Comparison of ENCODE assay signal across 8 cellular contexts in the genomic region with DNA sequence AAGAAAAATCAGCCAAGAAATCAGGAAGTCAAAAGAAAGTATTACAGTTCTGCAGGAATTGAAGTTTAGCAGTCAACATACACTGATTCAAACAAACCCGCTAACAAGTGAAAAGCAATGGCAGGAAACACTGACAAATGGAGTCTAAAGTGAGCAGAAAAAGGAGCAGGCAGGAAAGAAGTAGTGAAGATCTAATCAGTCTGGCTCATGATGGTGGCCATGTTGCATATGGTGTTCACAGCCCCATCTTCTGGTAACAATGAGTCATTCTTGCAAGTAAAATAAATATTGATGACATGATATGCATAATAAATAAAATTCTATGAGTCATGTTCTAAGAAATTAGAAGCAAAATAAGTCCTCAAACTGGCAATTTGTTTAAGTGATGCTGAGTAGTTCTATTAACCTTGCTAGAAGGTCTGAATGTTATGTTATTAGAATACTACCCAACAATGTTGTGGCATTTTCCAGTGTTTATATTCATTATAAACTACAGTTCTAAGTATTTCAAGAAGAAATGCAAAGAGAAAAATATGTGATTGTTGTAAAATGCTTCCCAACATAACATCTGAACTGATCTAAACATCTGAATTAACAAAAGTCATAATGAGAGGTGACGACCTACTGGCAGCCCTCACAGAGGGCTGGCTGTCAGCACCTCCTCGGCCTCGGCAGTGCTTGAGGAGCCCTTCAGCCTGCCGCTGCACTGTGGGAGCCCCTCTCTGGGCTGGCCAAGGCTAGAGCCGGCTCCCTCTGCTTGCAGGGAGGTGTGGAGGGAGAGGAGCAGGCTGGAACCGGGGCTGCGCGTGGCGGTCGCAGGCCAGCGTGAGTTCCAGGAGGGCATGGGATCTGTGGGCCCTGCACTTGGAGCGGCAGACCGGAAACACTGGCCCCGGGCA. TPM values are rescaled to one million over a fixed set of nuclear protein-coding genes. Genes with fewer than 3 reads are reported as not detected.
DNase-seq lines count a peak whose midpoint lies in the region; ATAC-seq and TF ChIP-seq lines count a peak whose summit lies in the region.
"Had no signal": no experiment of that assay in that cellular context is flagged by ENCODE, and none has a peak within 500 bp of the region (broad histone marks: within the 10 kb centered on the region; RNA-seq: fewer than 3 reads in every experiment).

No MANE protein-coding gene starts in this region.

- peaks cover 12% of the 10 kb centered on the region for H3K4me1 Mint-ChIP-seq in CD4-positive, alpha-beta T cell (ENCODE audit: low read depth)
- peaks cover 42% of the 10 kb centered on the region for H3K4me1 Mint-ChIP-seq in HFFc6 (ENCODE audit: low read depth)

- H3K4me3 ChIP-seq in adipocyte (ENCODE audit: low read length) = no peak overlapping the region

- H3K27ac ChIP-seq in CD4-positive, alpha-beta T cell (ENCODE audit: low read depth, low read length) = no peak overlapping the region
- no peak overlapping the region for H3K27ac ChIP-seq in substantia nigra (ENCODE audit: low read depth, low read length, poor library complexity, severe bottlenecking)

- intact Hi-C loops in CD4-positive, alpha-beta T cell (cut with DNase I, micrococcal nuclease) = loop anchor here in 1 of 2 experiments (10.0 kb wide), 1 partner anchor 633 kb away; a partner anchor contains a TSS

- TF ChIP-seq CTCF in CD4-positive, alpha-beta T cell (IDR thresholded peaks at IDR 0.05) = no peak
- peak; percentile 38; the same call in 1 of the 2 replicates for TF ChIP-seq CTCF in HFFc6 (IDR thresholded peaks at IDR 0.05)

- no peaks in the 10 kb centered on the region for H3K36me3 ChIP-seq in adipocyte (ENCODE audit: control insufficient read depth, insufficient read depth, low read length, severe bottlenecking)

- H3K9ac ChIP-seq in adipocyte (ENCODE audit: low read length) = no peak overlapping the region

- H3K27me3 ChIP-seq in CD4-positive, alpha-beta T cell (ENCODE audit: control insufficient read depth, insufficient read depth, low read length) = peaks cover 8% of the 10 kb centered on the region
- no peaks in the 10 kb centered on the region for H3K27me3 ChIP-seq in adipocyte (replicated peaks; ENCODE audit: control insufficient read depth, insufficient read depth, low read length)

- peak; percentile 47 for ATAC-seq in CD4-positive, alpha-beta T cell (ENCODE audit: poor library complexity)
- ATAC-seq: naive thymus-derived CD4-positive, alpha-beta T cell had no signal

- POLR2A ChIA-PET in CD4-positive, alpha-beta T cell (lab: Charles Lee) = interaction anchor here (1.2 kb wide), 1 partner anchor 353 kb away, joined by 3 read pairs; no protein-coding TSS in a partner anchor

- H3K4me1 ChIP-seq in adipocyte (ENCODE audit: control insufficient read depth, insufficient read depth, low read length) = peaks cover 12% of the 10 kb centered on the region

- CTCF ChIA-PET in CD4-positive, alpha-beta T cell (lab: Charles Lee) = no interaction called here

- DNase-seq in CD4-positive, alpha-beta T cell = no peak
- peak; percentile 79 for DNase-seq in HFFc6
- DNase-seq in adipocyte (ENCODE audit: low read depth) = peak; percentile 48
- peak; percentile 85 for DNase-seq in iris pigment epithelial cell (ENCODE audit: low read depth)
- no peak for DNase-seq in substantia nigra (lab: John Stamatoyannopoulos, UW)
- no peak for DNase-seq in mesenteric fat pad (ENCODE audit: low spot score)
- DNase-seq in COLO668 (lab: John Stamatoyannopoulos, UW; ENCODE audit: unreplicated experiment) = no peak

- H3K9me3 Mint-ChIP-seq in CD4-positive, alpha-beta T cell = no peaks in the 10 kb centered on the region
- no peaks in the 10 kb centered on the region for H3K9me3 Mint-ChIP-seq in HFFc6
- H3K9me3 Mint-ChIP-seq: naive thymus-derived CD4-positive, alpha-beta T cell had no signal

- H3K27ac Mint-ChIP-seq in CD4-positive, alpha-beta T cell = no peak overlapping the region
- H3K27ac Mint-ChIP-seq in HFFc6 = peak overlapping the region; percentile 60

- no peaks in the 10 kb centered on the region for H3K27me3 Mint-ChIP-seq in CD4-positive, alpha-beta T cell
- peaks cover 2% of the 10 kb centered on the region; the same call in 1 of the 2 replicates for H3K27me3 Mint-ChIP-seq in HFFc6 (ENCODE audit: insufficient read depth)

- no peaks in the 10 kb centered on the region for H3K36me3 Mint-ChIP-seq in CD4-positive, alpha-beta T cell (ENCODE audit: low read depth)
- no peaks in the 10 kb centered on the region; the same call in 1 of the 2 replicates for H3K36me3 Mint-ChIP-seq in HFFc6 (ENCODE audit: low read depth)
- H3K36me3 Mint-ChIP-seq: naive thymus-derived CD4-positive, alpha-beta T cell had no signal

- no peak overlapping the region for H3K4me3 Mint-ChIP-seq in CD4-positive, alpha-beta T cell
- no peak overlapping the region for H3K4me3 Mint-ChIP-seq in HFFc6
- H3K4me3 Mint-ChIP-seq: naive thymus-derived CD4-positive, alpha-beta T cell had no signal

- no peaks in the 10 kb centered on the region for H3K9me3 ChIP-seq in CD4-positive, alpha-beta T cell (ENCODE audit: control insufficient read depth, low read length)
- no peaks in the 10 kb centered on the region for H3K9me3 ChIP-seq in adipocyte (ENCODE audit: control insufficient read depth, low read length)

RNA-seq across cellular contexts. Expression of a gene that starts 5.7 kb away (rescaled TPM):
- 10 to 100 TPM; 28.2 to 28.8 TPM for total RNA-seq in CD4-positive, alpha-beta T cell
- 10 to 100 TPM; 21.1 to 29.5 (median 27.0) TPM for total RNA-seq in HFFc6 (2021; fragmentation: NEBNext Ultra II Directional; extraction: Animal tissue kit (Norgen Biotek cat#: 25700))
- 33.2 TPM for total RNA-seq in mesenteric fat pad

RNA-seq across cellular contexts. Expression of a gene that starts 50.7 kb away (rescaled TPM):
- total RNA-seq in CD4-positive, alpha-beta T cell = not detected
- not detected for total RNA-seq in HFFc6 (2021; fragmentation: NEBNext Ultra II Directional; extraction: Animal tissue kit (Norgen Biotek cat#: 25700))
- not detected for total RNA-seq in mesenteric fat pad
- total RNA-seq: naive thymus-derived CD4-positive, alpha-beta T cell had no signal

Comparison
In these comparisons a context has a peak if more than half of its experiments do, and no peak if none do; other contexts are left out.
1. DNase-seq: peak in HFFc6 (single experiment), adipocyte (single experiment) and iris pigment epithelial cell (single experiment); none in CD4-positive, alpha-beta T cell (0 of 10), substantia nigra (0 of 49), mesenteric fat pad (single experiment) and COLO668 (single experiment).